8 cellular contexts compared by ENCODE assay signal in genomic region chrX:101658661-101659477, GRCh38. TPM values are rescaled to one million over a fixed set of nuclear protein-coding genes. Genes with fewer than 3 reads are reported as not detected.
DNase-seq lines count a peak whose midpoint lies in the region; ATAC-seq, FAIRE-seq and TF ChIP-seq lines count a peak whose summit lies in the region.

No MANE protein-coding gene starts in this region.

- H3K9me3 ChIP-seq in neural progenitor cell (ENCODE audit: low read depth) = no peaks in the 10 kb centered on the region

- H3K4me3 Mint-ChIP-seq in neural progenitor cell = peak overlapping the region; percentile 89

- H3K27ac ChIP-seq in neural progenitor cell = no peak overlapping the region
- peak overlapping the region; percentile 67 for H3K27ac ChIP-seq in substantia nigra (ENCODE audit: low read depth, low read length, poor library complexity, severe bottlenecking)

- ATAC-seq in HG03066 (IDR thresholded peaks at IDR 0.05; ENCODE audit: low read depth, unreplicated experiment) = peak; percentile 63
- ATAC-seq in GM18861 (IDR thresholded peaks at IDR 0.05; ENCODE audit: unreplicated experiment) = no peak

- peaks cover 10% of the 10 kb centered on the region for H4K20me1 ChIP-seq in neural progenitor cell (ENCODE audit: low read depth)

- no peaks in the 10 kb centered on the region for H3K27me3 ChIP-seq in neural progenitor cell

- peaks cover 3% of the 10 kb centered on the region for H3K36me3 Mint-ChIP-seq in neural progenitor cell

- no peak overlapping the region for H2AFZ ChIP-seq in neural progenitor cell (replicated peaks)

- no peaks in the 10 kb centered on the region for H3K4me1 ChIP-seq in neural progenitor cell

- H3K4me2 ChIP-seq in neural progenitor cell = peak overlapping the region; percentile 79

- peaks cover 4% of the 10 kb centered on the region for H3K27me3 Mint-ChIP-seq in neural progenitor cell (ENCODE audit: insufficient read depth, low read depth)

- no peaks in the 10 kb centered on the region for H3F3A ChIP-seq in neural progenitor cell (ENCODE audit: low read depth)

- no peak for TF ChIP-seq CTCF in neural progenitor cell (IDR thresholded peaks at IDR 0.05)

- peaks cover 2% of the 10 kb centered on the region for H3K9me3 Mint-ChIP-seq in neural progenitor cell

- DNase-seq in GM12891 (ENCODE audit: insufficient read length, low spot score) (peak; percentile 38), NOMO-1 (lab: John Stamatoyannopoulos, UW; ENCODE audit: unreplicated experiment in 2 of 2) (peak; percentile 11 to 29), fibroblast of the conjunctiva (ENCODE audit: low read depth) (peak; percentile 26), neural progenitor cell (ENCODE audit: low spot score) (peak; percentile 79), substantia nigra (lab: John Stamatoyannopoulos, UW) (peak in 42 of 49 donors; percentile 2 to 76 (median 40))
- DNase-seq in activated effector memory CD4-positive, alpha-beta T cell treated with Interleukin-2 at 50 U/mL for 16 hours = peak; percentile 40

- peaks cover 25% of the 10 kb centered on the region for H3K79me2 ChIP-seq in neural progenitor cell (ENCODE audit: low read depth)

- H3K27ac Mint-ChIP-seq in neural progenitor cell = peak overlapping the region; percentile 23

- no peak for FAIRE-seq in GM12891 (lab: Jason Lieb, UNC)

- H3K4me3 ChIP-seq in neural progenitor cell = peak overlapping the region; percentile 73

- no peaks in the 10 kb centered on the region for H3K4me1 Mint-ChIP-seq in neural progenitor cell

- H3K36me3 ChIP-seq in neural progenitor cell = no peaks in the 10 kb centered on the region

- peak overlapping the region; percentile 32 for H3K9ac ChIP-seq in neural progenitor cell

- no peak for TF ChIP-seq POLR2A in GM12891 (IDR thresholded peaks at IDR 0.05; ENCODE audit: low read depth, low read length)

TF ChIP-seq in GM12891, 5 proteins besides CTCF, POLR2A, EP300 and RAD21:
- TF ChIP-seq SPI1 (IDR thresholded peaks at IDR 0.05; ENCODE audit: low read depth, low read length) = no peak
- no peak for TF ChIP-seq PAX5 (IDR thresholded peaks at IDR 0.05; ENCODE audit: insufficient read depth, low read length, severe bottlenecking)
- TF ChIP-seq POLR2AphosphoS5 (IDR thresholded peaks at IDR 0.05; ENCODE audit: low read depth, low read length) = no peak
- TF ChIP-seq POU2F2 (IDR thresholded peaks at IDR 0.05; ENCODE audit: low read depth, low read length) = no peak
- no peak for TF ChIP-seq TAF1 (IDR thresholded peaks at IDR 0.05; ENCODE audit: low read depth, low read length)

RNA-seq across cellular contexts. Expression of gene ARMCX2, which starts 0.8 kb away (rescaled TPM):
- polyA plus RNA-seq in GM12891 (2012; ENCODE audit: low read depth, missing spikeins) = 27.0 TPM
- 105 and 121 TPM in 2 replicates for total RNA-seq in neural progenitor cell (ENCODE audit: low replicate concordance)

RNA-seq across cellular contexts. Expression of gene ARMCX3, which starts 35.9 kb away (rescaled TPM):
- 25.8 TPM for polyA plus RNA-seq in GM12891 (2012; ENCODE audit: low read depth, missing spikeins)
- 31.2 and 40.7 TPM in 2 replicates for total RNA-seq in neural progenitor cell (ENCODE audit: low replicate concordance)

RNA-seq across cellular contexts. Expression of gene ARMCX6, which starts 41.1 kb away (rescaled TPM):
- 54.4 TPM for polyA plus RNA-seq in GM12891 (2012; ENCODE audit: low read depth, missing spikeins)
- 23.8 and 35.6 TPM in 2 replicates for total RNA-seq in neural progenitor cell (ENCODE audit: low replicate concordance)

Comparison
In these comparisons a context has a peak if more than half of its experiments do, and no peak if none do; other contexts are left out.
1. DNase-seq: peak in every context shown above with its lines; median percentile 79 in neural progenitor cell; 40 in substantia nigra; 40 in activated effector memory CD4-positive, alpha-beta T cell treated with Interleukin-2 at 50 U/mL for 16 hours; 38 in GM12891; 26 in fibroblast of the conjunctiva; 20 in NOMO-1.